12 cellular contexts compared by ENCODE assay signal in genomic region chr17:75549246-75550138, GRCh38. TPM values are rescaled to one million over a fixed set of nuclear protein-coding genes. Genes with fewer than 3 reads are reported as not detected.
DNase-seq lines count a peak whose midpoint lies in the region; ATAC-seq and TF ChIP-seq lines count a peak whose summit lies in the region.
"Had no signal": no experiment of that assay in that cellular context is flagged by ENCODE, and none has a peak within 500 bp of the region (broad histone marks: within the 10 kb centered on the region; RNA-seq: fewer than 3 reads in every experiment).

No MANE protein-coding gene starts in this region.

- TF ChIP-seq POLR2A in esophagus squamous epithelium (IDR thresholded peaks at IDR 0.05) = peak in 1 of 4 donors; percentile 53

- DNase-seq in NCI-H345 treated with DMSO at 0.1 percent for 48 hours (lab: John Stamatoyannopoulos, UW; ENCODE audit: unreplicated experiment) (peak; percentile 91), esophagus squamous epithelium (lab: John Stamatoyannopoulos, UW) (no peak), progenitor cell of endocrine pancreas (ENCODE audit: low spot score, unreplicated experiment) (peak; percentile 76), KG1 (lab: John Stamatoyannopoulos, UW) (no peak)
- no peak for DNase-seq in activated T-cell treated with anti-CD3 and anti-CD28 coated beads, Interleukin-2, amount 50 U/mL, for 4 hours
- DNase-seq: GDM1, hippocampal formation, Kasumi-1 had no signal

- ATAC-seq in activated T-helper 17 cell treated with anti-CD3 and anti-CD28 coated beads, Interleukin-2, amount 50 U/mL, for 72 hours (replicated peaks) = no peak
- ATAC-seq in GM18867 (IDR thresholded peaks at IDR 0.05; ENCODE audit: unreplicated experiment) = no peak
- no peak for ATAC-seq in activated T-cell treated with anti-CD3 and anti-CD28 coated beads, Interleukin-2, amount 50 U/mL, for 4 hours
- ATAC-seq: activated CD4-positive, CD25-positive, alpha-beta regulatory T cell treated with anti-CD3 and anti-CD28 coated beads, Interleukin-2, amount 50 U/mL, for 24 hours had no signal

- H3K4me3 Mint-ChIP-seq in progenitor cell of endocrine pancreas (ENCODE audit: low read depth) = peak overlapping the region; percentile 58
- H3K4me3 Mint-ChIP-seq in activated T-helper 17 cell treated with anti-CD3 and anti-CD28 coated beads, Interleukin-2, amount 50 U/mL, for 72 hours = no peak overlapping the region
- no peak overlapping the region for H3K4me3 Mint-ChIP-seq in activated T-cell treated with anti-CD3 and anti-CD28 coated beads, Interleukin-2, amount 50 U/mL, for 4 hours

- POLR2A ChIA-PET in HEK293 (lab: Yijun Ruan, JAX) = interaction anchor here (0.6 to 1.2 kb wide), 10 partner anchors 9 to 260 kb away, joined by 3 to 9 read pairs (median 4); partner anchors contain the start of genes LLGL2, SLC25A19 and TSEN54

- H3K36me3 ChIP-seq in HEK293 (ENCODE audit: control insufficient read depth in 2 of 2, insufficient read depth in 1 of 2, low read length in 2 of 2) (no peaks in the 10 kb centered on the region), esophagus squamous epithelium (peaks cover 0 to 19% (median 0%) of the 10 kb centered on the region in 3 donors)

- TF ChIP-seq CTCF in HEK293 (tag by site-specific recombination; IDR thresholded peaks at IDR 0.05) (no peak), esophagus squamous epithelium (IDR thresholded peaks at IDR 0.05) (peak in 1 of 6 experiments; percentile 7), progenitor cell of endocrine pancreas (IDR thresholded peaks at IDR 0.05; ENCODE audit: unreplicated experiment) (no peak)

- H3K27me3 Mint-ChIP-seq in progenitor cell of endocrine pancreas = no peaks in the 10 kb centered on the region
- H3K27me3 Mint-ChIP-seq in activated T-helper 17 cell treated with anti-CD3 and anti-CD28 coated beads, Interleukin-2, amount 50 U/mL, for 72 hours = no peaks in the 10 kb centered on the region
- no peaks in the 10 kb centered on the region for H3K27me3 Mint-ChIP-seq in activated T-cell treated with anti-CD3 and anti-CD28 coated beads, Interleukin-2, amount 50 U/mL, for 4 hours (ENCODE audit: low read depth)

- peaks cover 40% of the 10 kb centered on the region for H3K4me1 Mint-ChIP-seq in progenitor cell of endocrine pancreas (ENCODE audit: low read depth)
- no peaks in the 10 kb centered on the region for H3K4me1 Mint-ChIP-seq in activated T-helper 17 cell treated with anti-CD3 and anti-CD28 coated beads, Interleukin-2, amount 50 U/mL, for 72 hours
- H3K4me1 Mint-ChIP-seq in activated T-cell treated with anti-CD3 and anti-CD28 coated beads, Interleukin-2, amount 50 U/mL, for 4 hours (ENCODE audit: low read depth) = peaks cover 2% of the 10 kb centered on the region

- H3K27me3 ChIP-seq in esophagus squamous epithelium = no peaks in the 10 kb centered on the region

- WGBS in esophagus squamous epithelium, 2 donors = 24 to 39% methylated on average over 4 to 10 of the region's 22 CpGs

- intact Hi-C loops in esophagus squamous epithelium (cut with DNase I) = loop anchor here (10.0 kb wide), 1 partner anchor 75 kb away; no protein-coding TSS in a partner anchor

- H3K4me3 ChIP-seq in HEK293 (ENCODE audit: low read depth, low read length) = no peak overlapping the region; the same call in 1 of the 2 replicates
- H3K4me3 ChIP-seq in esophagus squamous epithelium = peak overlapping the region in 3 of 4 donors; percentile 4 to 44 (median 9)

- CTCF ChIA-PET in HEK293 (lab: Yijun Ruan, JAX) = interaction anchor here (0.6 to 1.2 kb wide), 3 partner anchors 10 to 39 kb away, joined by 3 to 4 read pairs (median 3); partner anchors contain the start of gene LLGL2

- peaks cover 11% of the 10 kb centered on the region for H3K36me3 Mint-ChIP-seq in progenitor cell of endocrine pancreas (ENCODE audit: insufficient read depth)
- H3K36me3 Mint-ChIP-seq in activated T-helper 17 cell treated with anti-CD3 and anti-CD28 coated beads, Interleukin-2, amount 50 U/mL, for 72 hours (ENCODE audit: low read depth) = no peaks in the 10 kb centered on the region
- H3K36me3 Mint-ChIP-seq in activated T-cell treated with anti-CD3 and anti-CD28 coated beads, Interleukin-2, amount 50 U/mL, for 4 hours (ENCODE audit: insufficient read depth) = peaks cover 5% of the 10 kb centered on the region

- H3K9me3 ChIP-seq in HEK293 (ENCODE audit: control insufficient read depth, insufficient read depth, low read depth, low read length) = no peaks in the 10 kb centered on the region
- H3K9me3 ChIP-seq in esophagus squamous epithelium = no peaks in the 10 kb centered on the region

- peak overlapping the region; percentile 99 for H3K27ac Mint-ChIP-seq in progenitor cell of endocrine pancreas
- no peak overlapping the region for H3K27ac Mint-ChIP-seq in activated T-helper 17 cell treated with anti-CD3 and anti-CD28 coated beads, Interleukin-2, amount 50 U/mL, for 72 hours

- H3K27ac ChIP-seq in HEK293 (ENCODE audit: extremely low read depth, low read depth, low read length) (peak overlapping the region; percentile 34; the same call in 1 of the 2 replicates), esophagus squamous epithelium (peak overlapping the region; percentile 92 to 96 (median 95))

- no peaks in the 10 kb centered on the region for H3K9me3 Mint-ChIP-seq in progenitor cell of endocrine pancreas (ENCODE audit: low read depth)
- no peaks in the 10 kb centered on the region for H3K9me3 Mint-ChIP-seq in activated T-helper 17 cell treated with anti-CD3 and anti-CD28 coated beads, Interleukin-2, amount 50 U/mL, for 72 hours
- no peaks in the 10 kb centered on the region for H3K9me3 Mint-ChIP-seq in activated T-cell treated with anti-CD3 and anti-CD28 coated beads, Interleukin-2, amount 50 U/mL, for 4 hours

- peaks cover 10% of the 10 kb centered on the region; the same call in 1 of the 2 replicates for H3K4me1 ChIP-seq in HEK293 (ENCODE audit: control insufficient read depth, insufficient read depth, low read length)
- H3K4me1 ChIP-seq in esophagus squamous epithelium = peaks cover 8 to 54% (median 13%) of the 10 kb centered on the region in 3 donors

TF ChIP-seq in HEK293, 187 proteins besides CTCF, POLR2A, EP300 and RAD21 (continues in another document):
- TF ChIP-seq ZNF157 (tag by site-specific recombination; IDR thresholded peaks at IDR 0.05) (no peak), ZNF2 (tag by site-specific recombination; IDR thresholded peaks at IDR 0.05) (no peak), ZNF530 (tag by site-specific recombination; IDR thresholded peaks at IDR 0.05; ENCODE audit: low read depth) (no peak), ZNF292 (tag by site-specific recombination; IDR thresholded peaks at IDR 0.05; ENCODE audit: borderline replicate concordance, low read depth) (no peak), SP3 (tag by site-specific recombination; IDR thresholded peaks at IDR 0.05) (0 out of 2 replicates have a peak, but pooled peaks have one; percentile 15), ZNF248 (tag by site-specific recombination; IDR thresholded peaks at IDR 0.05) (no peak), ZBTB8A (tag by site-specific recombination; IDR thresholded peaks at IDR 0.05) (peak; percentile 61), ZNF600 (tag by site-specific recombination; IDR thresholded peaks at IDR 0.05) (peak; percentile 91), ZNF280C (tag by site-specific recombination; IDR thresholded peaks at IDR 0.05) (no peak)

RNA-seq across cellular contexts. Expression of gene LLGL2, which starts 24.0 kb away (rescaled TPM):
- total RNA-seq in esophagus squamous epithelium = 100 to 1,000 TPM in 1 of 4 donors, 10 to 100 TPM in 3; 40.0 to 101 (median 67.3) TPM
- 232 and 235 TPM in 2 replicates for total RNA-seq in progenitor cell of endocrine pancreas
- 10 to 100 TPM; 16.7 to 24.1 TPM for total RNA-seq in activated T-helper 17 cell treated with anti-CD3 and anti-CD28 coated beads, Interleukin-2, amount 50 U/mL, for 72 hours
- total RNA-seq in activated T-cell treated with anti-CD3 and anti-CD28 coated beads, Interleukin-2, amount 50 U/mL, for 4 hours = 10 to 100 TPM in 2 of 3 donors, 1 to 10 TPM in 1; 9.5 to 14.1 (median 10.2) TPM

RNA-seq across cellular contexts. Expression of gene TSEN54, which starts 33.2 kb away (rescaled TPM):
- 10 to 100 TPM; 18.3 to 33.2 (median 23.1) TPM for total RNA-seq in esophagus squamous epithelium
- total RNA-seq in progenitor cell of endocrine pancreas = 56.0 and 56.4 TPM in 2 replicates
- 10 to 100 TPM; 25.3 to 46.4 TPM for total RNA-seq in activated T-helper 17 cell treated with anti-CD3 and anti-CD28 coated beads, Interleukin-2, amount 50 U/mL, for 72 hours
- 10 to 100 TPM; 64.1 to 76.2 (median 71.5) TPM for total RNA-seq in activated T-cell treated with anti-CD3 and anti-CD28 coated beads, Interleukin-2, amount 50 U/mL, for 4 hours

RNA-seq across cellular contexts. Expression of gene CASKIN2, which starts 34.2 kb away (rescaled TPM):
- total RNA-seq in esophagus squamous epithelium (10 to 100 TPM in 3 of 4 donors, 1 to 10 TPM in 1; 9.5 to 12.2 (median 10.4) TPM), progenitor cell of endocrine pancreas (47.6 and 50.6 TPM in 2 replicates)
- 1 to 10 TPM; 2.9 to 5.4 TPM for total RNA-seq in activated T-helper 17 cell treated with anti-CD3 and anti-CD28 coated beads, Interleukin-2, amount 50 U/mL, for 72 hours
- 1 to 10 TPM; 4.3 to 6.0 (median 5.9) TPM for total RNA-seq in activated T-cell treated with anti-CD3 and anti-CD28 coated beads, Interleukin-2, amount 50 U/mL, for 4 hours

RNA-seq across cellular contexts. Expression of gene MYO15B, which starts 38.1 kb away (rescaled TPM):
- total RNA-seq in esophagus squamous epithelium (10 to 100 TPM in 2 of 4 donors, 1 to 10 TPM in 2; 6.3 to 60.7 (median 10.4) TPM), progenitor cell of endocrine pancreas (336 and 337 TPM in 2 replicates)
- total RNA-seq in activated T-helper 17 cell treated with anti-CD3 and anti-CD28 coated beads, Interleukin-2, amount 50 U/mL, for 72 hours = 10 to 100 TPM; 10.2 to 44.5 TPM
- 10 to 100 TPM in 2 of 3 donors, 1 to 10 TPM in 1; 9.3 to 29.6 (median 14.0) TPM for total RNA-seq in activated T-cell treated with anti-CD3 and anti-CD28 coated beads, Interleukin-2, amount 50 U/mL, for 4 hours

Comparison
In these comparisons a context has a peak if more than half of its experiments do, and no peak if none do; other contexts are left out.
1. DNase-seq: peak in NCI-H345 treated with DMSO at 0.1 percent for 48 hours (single experiment) and progenitor cell of endocrine pancreas (single experiment); none in esophagus squamous epithelium (single experiment), activated T-cell treated with anti-CD3 and anti-CD28 coated beads, Interleukin-2, amount 50 U/mL, for 4 hours (single experiment) and KG1 (single experiment).